ENCODE assay signal across 9 cellular contexts in the genomic region with DNA sequence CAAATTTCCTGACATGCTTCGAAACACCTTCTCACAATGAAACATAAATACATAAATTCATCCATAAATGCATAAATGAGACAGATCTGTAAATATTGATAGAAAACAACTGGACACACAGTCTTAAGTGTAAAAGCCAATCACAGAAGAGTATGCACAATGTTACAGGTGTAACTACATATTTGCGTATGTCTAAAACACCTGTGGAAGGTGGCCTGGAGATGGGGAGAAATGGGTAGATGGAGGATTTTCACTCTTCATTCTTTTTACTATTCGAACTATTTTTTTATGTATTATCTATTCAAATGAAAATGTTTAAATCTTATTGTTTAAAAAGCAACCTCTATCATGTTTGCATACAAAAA. TPM values are rescaled to one million over a fixed set of nuclear protein-coding genes. Genes with fewer than 3 reads are reported as not detected.
DNase-seq lines count a peak whose midpoint lies in the region; ATAC-seq, FAIRE-seq and TF ChIP-seq lines count a peak whose summit lies in the region.
"Had no signal": no experiment of that assay in that cellular context is flagged by ENCODE, and none has a peak within 500 bp of the region (broad histone marks: within the 10 kb centered on the region; RNA-seq: fewer than 3 reads in every experiment).

No MANE protein-coding gene starts in this region.

- 35 to 42% methylated on average over 3 of the region's 3 CpGs for WGBS in body of pancreas, 2 donors

- H3K27me3 Mint-ChIP-seq in HFFc6 (ENCODE audit: insufficient read depth) (peaks cover 13% of the 10 kb centered on the region), naive B cell (peaks cover 6 to 18% (median 18%) of the 10 kb centered on the region in 3 donors)

- H3K27ac ChIP-seq in ACC112 (ENCODE audit: low read depth, low read length) (no peak overlapping the region), body of pancreas (peak overlapping the region; percentile 82 to 93 (median 90))

- no peak for ATAC-seq in body of pancreas
- no peak for ATAC-seq in naive B cell (ENCODE audit: low read depth in 2 of 2)
- ATAC-seq in activated CD4-positive, CD25-positive, alpha-beta regulatory T cell treated with anti-CD3 and anti-CD28 coated beads, Interleukin-2, amount 50 U/mL, for 24 hours, result no peak
- ATAC-seq in GM18517 (IDR thresholded peaks at IDR 0.05; ENCODE audit: unreplicated experiment), result no peak

- peak overlapping the region; percentile 96; the same call in 1 of the 2 replicates for H3K4me3 Mint-ChIP-seq in HFFc6
- H3K4me3 Mint-ChIP-seq in naive B cell, result peak overlapping the region; percentile 82 to 97 (median 92)

- H3K79me2 ChIP-seq in ACC112 (ENCODE audit: control insufficient read depth, insufficient read depth, low read length, unreplicated experiment), result no peaks in the 10 kb centered on the region

- H3K27ac Mint-ChIP-seq in HFFc6, result no peak overlapping the region; the same call in 1 of the 2 replicates
- peak overlapping the region in 1 of 6 donors; percentile 80 for H3K27ac Mint-ChIP-seq in naive B cell

- H3K9me3 Mint-ChIP-seq in HFFc6, result no peaks in the 10 kb centered on the region
- no peaks in the 10 kb centered on the region for H3K9me3 Mint-ChIP-seq in naive B cell

- no peak for FAIRE-seq in GM12891 (lab: Jason Lieb, UNC)

- H3K4me1 ChIP-seq in ACC112 (ENCODE audit: control insufficient read depth, insufficient read depth, low read length, unreplicated experiment) (peaks cover 13% of the 10 kb centered on the region), body of pancreas (peaks cover 6% of the 10 kb centered on the region)

- no peak overlapping the region for H2AFZ ChIP-seq in ACC112 (ENCODE audit: low read length, unreplicated experiment)

- no peaks in the 10 kb centered on the region for H3K36me3 ChIP-seq in ACC112 (ENCODE audit: insufficient read depth, low read length)
- H3K36me3 ChIP-seq in body of pancreas (replicated peaks in 1 of 2; ENCODE audit: insufficient read depth in 1 of 2, low read depth in 2 of 2), result no peaks in the 10 kb centered on the region

- H3K4me1 Mint-ChIP-seq in HFFc6 (ENCODE audit: low read depth) (peaks cover 30% of the 10 kb centered on the region), naive B cell (peaks cover 23 to 27% (median 25%) of the 10 kb centered on the region in 3 donors)

- DNase-seq in HFFc6, result no peak
- no peak for DNase-seq in body of pancreas
- DNase-seq in naive B cell, result no peak
- no peak for DNase-seq in GM12891 (ENCODE audit: insufficient read length, low spot score)
- DNase-seq in GDM1 (lab: John Stamatoyannopoulos, UW), result no peak
- DNase-seq: SW 1271 had no signal

- H3K27me3 ChIP-seq in ACC112 (ENCODE audit: insufficient read depth, low read length) (peaks cover 9% of the 10 kb centered on the region; the same call in 1 of the 2 replicates), body of pancreas (no peaks in the 10 kb centered on the region)

- no peaks in the 10 kb centered on the region for H3K36me3 Mint-ChIP-seq in HFFc6 (ENCODE audit: low read depth)
- H3K36me3 Mint-ChIP-seq in naive B cell, result no peaks in the 10 kb centered on the region

- no peak for TF ChIP-seq POLR2A in body of pancreas (IDR thresholded peaks at IDR 0.05)
- no peak for TF ChIP-seq POLR2A in GM12891 (IDR thresholded peaks at IDR 0.05; ENCODE audit: low read depth, low read length)

- intact Hi-C loops in body of pancreas (cut with DNase I), result no loop called here

- TF ChIP-seq CTCF in HFFc6 (IDR thresholded peaks at IDR 0.05), result no peak
- TF ChIP-seq CTCF in body of pancreas (IDR thresholded peaks at IDR 0.05), result no peak

- H3K4me3 ChIP-seq in ACC112 (ENCODE audit: low read depth, low read length), result peak overlapping the region; percentile 84
- no peak overlapping the region for H3K4me3 ChIP-seq in body of pancreas

- H3K9me3 ChIP-seq in body of pancreas, result peaks cover 0 to 4% (median 0%) of the 10 kb centered on the region in 3 donors

TF ChIP-seq in GM12891, 5 proteins besides CTCF, POLR2A, EP300 and RAD21:
- TF ChIP-seq TAF1 (IDR thresholded peaks at IDR 0.05; ENCODE audit: low read depth, low read length) (no peak), POU2F2 (IDR thresholded peaks at IDR 0.05; ENCODE audit: low read depth, low read length) (no peak), POLR2AphosphoS5 (IDR thresholded peaks at IDR 0.05; ENCODE audit: low read depth, low read length) (no peak), SPI1 (IDR thresholded peaks at IDR 0.05; ENCODE audit: low read depth, low read length) (no peak)

RNA-seq across cellular contexts. Expression of a gene that starts 0.9 kb away (rescaled TPM):
- under 1 TPM in 3 of 6 experiments, not detected in 3; 0.05 to 0.19 (median 0.12) TPM for total RNA-seq in HFFc6 (2021; fragmentation: NEBNext Ultra II Directional; extraction: Animal tissue kit (Norgen Biotek cat#: 25700))
- total RNA-seq in body of pancreas, result 1 to 10 TPM; 1.3 to 1.6 TPM
- polyA plus RNA-seq in naive B cell (ENCODE audit: low read depth in 6 of 6), result under 1 TPM in 1 of 6 donors, not detected in 5; 0.08 TPM
- 0.04 TPM for polyA plus RNA-seq in GM12891 (2012; ENCODE audit: low read depth, missing spikeins)

RNA-seq across cellular contexts. Expression of a gene that starts 24.1 kb away (rescaled TPM):
- 10 to 100 TPM; 46.1 to 52.7 (median 49.7) TPM for total RNA-seq in HFFc6 (2021; fragmentation: NEBNext Ultra II Directional; extraction: Animal tissue kit (Norgen Biotek cat#: 25700))
- 10 to 100 TPM; 33.3 to 50.6 TPM for total RNA-seq in body of pancreas
- polyA plus RNA-seq in naive B cell (ENCODE audit: low read depth in 6 of 6), result 100 to 1,000 TPM in 1 of 6 donors, 10 to 100 TPM in 5; 73.7 to 104 (median 84.3) TPM
- polyA plus RNA-seq in GM12891 (2012; ENCODE audit: low read depth, missing spikeins), result 38.7 TPM
